21 cellular contexts compared by ENCODE assay signal in the genomic region with DNA sequence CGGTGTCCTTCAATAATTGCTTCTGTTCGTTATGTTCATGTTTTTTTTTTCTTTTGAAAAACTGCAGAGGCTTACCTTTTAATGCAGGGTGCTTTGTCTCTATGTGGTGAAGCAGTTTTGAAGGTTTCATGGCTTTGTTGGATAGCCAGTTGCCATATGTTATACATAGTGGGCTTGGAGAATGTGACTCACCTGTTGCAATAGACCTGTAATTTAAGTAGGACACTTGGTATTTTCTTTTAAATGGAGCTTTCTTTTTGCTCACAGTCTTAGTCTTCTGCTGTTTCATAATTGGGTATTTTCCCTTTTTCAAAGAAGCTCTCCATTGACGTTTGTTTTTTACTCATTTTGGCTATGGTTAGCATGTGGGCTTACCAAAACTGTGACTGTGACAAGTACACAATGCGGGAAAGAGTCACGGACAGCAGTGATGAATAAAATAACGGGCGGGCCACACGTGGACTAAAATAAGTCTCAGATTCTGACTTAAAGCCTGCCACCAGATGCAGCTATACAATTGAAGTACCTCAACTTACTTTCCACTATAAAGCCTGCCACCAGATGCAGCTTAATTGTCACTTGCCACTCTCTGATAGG.
"Had no signal": no experiment of that assay in that cellular context is flagged by ENCODE, and none has a peak within 500 bp of the region (broad histone marks: within the 10 kb centered on the region; RNA-seq: fewer than 3 reads in every experiment).

No MANE protein-coding gene starts in this region.

- H3K27ac ChIP-seq: coronary artery, hepatocyte, left ventricle myocardium inferior, lower lobe of right lung, ovary, right atrium auricular region, sigmoid colon, skin epidermis had no signal

- H3K36me3 Mint-ChIP-seq: memory B cell; mesothelial cell of epicardium; natural killer cell; stimulated activated naive B cell treated with anti-CD40 and anti-IgM and Interleukin-4, amounts not matched to agents 10 μg/mL and 1 μg/mL and 100 μg/mL, for 72 hours had no signal

- ATAC-seq: left cardiac atrium; lower lobe of right lung; natural killer cell; stimulated activated naive B cell treated with anti-CD40 and anti-IgM and Interleukin-4, amounts not matched to agents 10 μg/mL and 1 μg/mL and 100 μg/mL, for 72 hours had no signal

- H3K9me3 Mint-ChIP-seq: endodermal cell; memory B cell; mesothelial cell of epicardium; neural crest cell; stimulated activated naive B cell treated with anti-CD40 and anti-IgM and Interleukin-4, amounts not matched to agents 10 μg/mL and 1 μg/mL and 100 μg/mL, for 72 hours had no signal

- DNase-seq: effector CD4-positive, alpha-beta T cell; endodermal cell; foreskin melanocyte; head of caudate nucleus; kidney; left cardiac atrium; left ventricle myocardium inferior; lower lobe of right lung; natural killer cell; ovary; sigmoid colon; stimulated activated CD4-positive, alpha-beta T cell treated with anti-CD3 and anti-CD28 coated beads, Interleukin-4, amount 100 ng/mL, for 24 hours; stimulated activated naive B cell treated with anti-CD40 and anti-IgM and Interleukin-4, amounts not matched to agents 10 μg/mL and 1 μg/mL and 100 μg/mL, for 72 hours; trophoblast cell had no signal

- H3K36me3 ChIP-seq: left ventricle myocardium inferior, lower lobe of right lung, ovary, right atrium auricular region, sigmoid colon had no signal

- H3K79me2 ChIP-seq: hepatocyte had no signal

- H3K27me3 ChIP-seq: hepatocyte, ovary, right atrium auricular region, sigmoid colon had no signal

- H3K4me3 Mint-ChIP-seq: endodermal cell; memory B cell; mesothelial cell of epicardium; natural killer cell; neural crest cell; stimulated activated naive B cell treated with anti-CD40 and anti-IgM and Interleukin-4, amounts not matched to agents 10 μg/mL and 1 μg/mL and 100 μg/mL, for 72 hours had no signal

- H3K27ac Mint-ChIP-seq: endodermal cell; memory B cell; mesothelial cell of epicardium; natural killer cell; stimulated activated naive B cell treated with anti-CD40 and anti-IgM and Interleukin-4, amounts not matched to agents 10 μg/mL and 1 μg/mL and 100 μg/mL, for 72 hours had no signal

- H3K9me3 ChIP-seq: left ventricle myocardium inferior, lower lobe of right lung, ovary, right atrium auricular region, sigmoid colon had no signal

- H3K4me3 ChIP-seq: coronary artery, hepatocyte, left ventricle myocardium inferior, lower lobe of right lung, ovary, right atrium auricular region, sigmoid colon, skin epidermis had no signal

- H3K4me2 ChIP-seq: hepatocyte had no signal

- H2AFZ ChIP-seq: hepatocyte had no signal

- H3K4me1 Mint-ChIP-seq: memory B cell; natural killer cell; neural crest cell; stimulated activated naive B cell treated with anti-CD40 and anti-IgM and Interleukin-4, amounts not matched to agents 10 μg/mL and 1 μg/mL and 100 μg/mL, for 72 hours had no signal
